31 cellular contexts compared by ENCODE assay signal in the genomic region with DNA sequence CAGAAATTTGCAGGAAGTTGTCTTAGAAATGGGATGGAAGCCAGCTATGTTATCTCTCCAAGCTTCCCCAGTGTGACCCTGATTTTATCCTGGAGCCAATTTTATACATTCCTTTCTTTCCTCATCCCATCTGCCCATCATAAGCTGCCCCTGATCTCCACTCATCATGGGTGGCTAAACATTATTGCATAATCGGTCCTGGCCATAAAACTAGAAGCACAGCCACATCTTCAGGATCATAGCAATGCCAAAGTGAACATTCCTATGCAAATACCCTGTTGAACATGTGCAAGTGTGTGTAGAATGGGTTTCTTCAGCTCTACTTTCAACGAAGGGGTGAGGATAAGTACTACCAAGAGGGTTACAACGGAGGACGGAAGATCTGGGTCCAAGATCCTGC.
"Had no signal": no experiment of that assay in that cellular context is flagged by ENCODE, and none has a peak within 500 bp of the region (broad histone marks: within the 10 kb centered on the region; RNA-seq: fewer than 3 reads in every experiment).

No MANE protein-coding gene starts in this region.

- H3K27ac Mint-ChIP-seq: activated B cell treated with CpG ODN at 0.5 μM for 24 hours; activated CD8-positive, alpha-beta T cell treated with anti-CD3 and anti-CD28 coated beads for 36 hours; activated naive CD8-positive, alpha-beta T cell treated with anti-CD3 and anti-CD28 coated beads for 36 hours; activated T-cell treated with anti-CD3 and anti-CD28 coated beads, Interleukin-2, amount 50 U/mL, for 72 hours; activated T-helper 17 cell treated with anti-CD3 and anti-CD28 coated beads, Interleukin-2, amount 50 U/mL, for 72 hours; T-helper 1 cell treated with Interleukin-12 subunit alpha and Interleukin-12 subunit beta and Interleukin-4 antibody, amounts not matched to agents 30 μg/mL and 1 μg/mL, for 36 hours; T-helper 2 cell treated with Interferon-gamma antibody and Interleukin-4, amounts not matched to agents 5 μg/mL and 100 μg/mL, for 36 hours had no signal

- H3K4me3 Mint-ChIP-seq: activated B cell treated with CpG ODN at 0.5 μM for 24 hours; activated CD8-positive, alpha-beta T cell treated with anti-CD3 and anti-CD28 coated beads for 36 hours; activated naive CD8-positive, alpha-beta T cell treated with anti-CD3 and anti-CD28 coated beads for 36 hours; activated T-cell treated with anti-CD3 and anti-CD28 coated beads, Interleukin-2, amount 50 U/mL, for 72 hours; activated T-helper 17 cell treated with anti-CD3 and anti-CD28 coated beads, Interleukin-2, amount 50 U/mL, for 72 hours; T-helper 1 cell treated with Interleukin-12 subunit alpha and Interleukin-12 subunit beta and Interleukin-4 antibody, amounts not matched to agents 30 μg/mL and 1 μg/mL, for 36 hours; T-helper 2 cell treated with Interferon-gamma antibody and Interleukin-4, amounts not matched to agents 5 μg/mL and 100 μg/mL, for 36 hours had no signal

- H3K36me3 Mint-ChIP-seq: activated naive CD8-positive, alpha-beta T cell treated with anti-CD3 and anti-CD28 coated beads for 36 hours had no signal

- DNase-seq: activated B cell treated with CpG ODN at 0.5 μM for 24 hours; activated CD4-positive, alpha-beta T cell treated with anti-CD3 and anti-CD28 coated beads for 4 hours; activated CD4-positive, alpha-beta T cell treated with anti-CD3 and anti-CD28 coated beads, Interleukin-2, amount 50 U/mL, for 1 hour; activated CD4-positive, CD25-positive, alpha-beta regulatory T cell treated with anti-CD3 and anti-CD28 coated beads, Interleukin-2, amount 50 U/mL, for 72 hours; activated CD8-positive, alpha-beta T cell treated with anti-CD3 and anti-CD28 coated beads for 36 hours; activated effector memory CD4-positive, alpha-beta T cell treated with anti-CD3 and anti-CD28 coated beads, Interleukin-2, amount 50 U/mL, for 16 hours; activated naive CD4-positive, alpha-beta T cell; activated naive CD4-positive, alpha-beta T cell treated with anti-CD3 and anti-CD28 coated beads, Interleukin-2, amount 50 U/mL, for 16 hours; activated naive CD8-positive, alpha-beta T cell treated with anti-CD3 and anti-CD28 coated beads for 36 hours; activated T-cell treated with anti-CD3 and anti-CD28 coated beads, Interleukin-2, amount 50 U/mL, for 1 hour; activated T-cell treated with anti-CD3 and anti-CD28 coated beads, Interleukin-2, amount 50 U/mL, for 72 hours; amniotic stem cell; aorta; brain microvascular endothelial cell; central memory CD4-positive, alpha-beta T cell; NCI-H1105 treated with DMSO at 0.1 percent for 48 hours; NCI-H1436; NCI-H1694 treated with DMSO at 0.1 percent for 48 hours; NCI-H2029; NCI-H2171; NCI-H510A; NCI-H748 treated with DMSO at 0.1 percent for 48 hours; NK-92 treated with Interleukin-12 subunit alpha and Interleukin-12 subunit beta, amount 100 ng/mL, for 24 hours; PC-3; Peyer's patch; RPMI8226; SHP77 treated with DMSO at 0.1 percent for 48 hours; SK-N-SH had no signal

- H3K4me1 Mint-ChIP-seq: activated B cell treated with CpG ODN at 0.5 μM for 24 hours; activated naive CD8-positive, alpha-beta T cell treated with anti-CD3 and anti-CD28 coated beads for 36 hours; activated T-helper 17 cell treated with anti-CD3 and anti-CD28 coated beads, Interleukin-2, amount 50 U/mL, for 72 hours had no signal

- H3K9me3 Mint-ChIP-seq: activated B cell treated with CpG ODN at 0.5 μM for 24 hours; activated CD8-positive, alpha-beta T cell treated with anti-CD3 and anti-CD28 coated beads for 36 hours; activated naive CD8-positive, alpha-beta T cell treated with anti-CD3 and anti-CD28 coated beads for 36 hours; activated T-cell treated with anti-CD3 and anti-CD28 coated beads, Interleukin-2, amount 50 U/mL, for 72 hours; T-helper 1 cell treated with Interleukin-12 subunit alpha and Interleukin-12 subunit beta and Interleukin-4 antibody, amounts not matched to agents 30 μg/mL and 1 μg/mL, for 36 hours; T-helper 2 cell treated with Interferon-gamma antibody and Interleukin-4, amounts not matched to agents 5 μg/mL and 100 μg/mL, for 36 hours had no signal
